In the genomic region with DNA sequence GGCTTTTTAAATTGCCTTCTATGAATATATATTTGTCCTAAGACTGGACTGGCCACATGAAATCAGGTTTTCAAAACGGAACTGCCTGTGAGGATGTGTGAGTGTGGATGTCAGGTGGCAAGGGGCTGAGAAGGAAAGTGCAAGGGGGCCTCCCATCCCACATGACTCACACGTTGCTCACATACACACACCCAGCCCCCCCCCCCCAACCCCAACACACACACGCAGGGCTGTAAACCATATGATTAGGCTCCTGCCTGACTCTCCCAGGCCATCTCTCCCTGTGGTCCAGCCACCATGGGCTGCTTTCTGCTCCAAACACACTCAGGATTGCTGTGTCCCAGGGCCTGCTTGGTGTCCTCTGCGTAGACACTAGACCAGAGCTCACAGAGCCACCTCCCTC, we compare ENCODE assay signal across 8 cellular contexts. TPM values are rescaled to one million over a fixed set of nuclear protein-coding genes. Genes with fewer than 3 reads are reported as not detected.
DNase-seq lines count a peak whose midpoint lies in the region; ATAC-seq and TF ChIP-seq lines count a peak whose summit lies in the region.

No MANE protein-coding gene starts in this region.

- H3K23ac ChIP-seq in mesenchymal stem cell (ENCODE audit: low read length in 2 of 2) = no peak overlapping the region

- in situ Hi-C loops in GM13976 (cut with MboI; ENCODE audit: low sequenced_read_pairs, unreplicated experiment) = no loop called here

- no peak overlapping the region for H4K91ac ChIP-seq in mesenchymal stem cell (ENCODE audit: low read length)

- H3K79me1 ChIP-seq in mesenchymal stem cell (replicated peaks; ENCODE audit: low read length, poor library complexity, severe bottlenecking) = no peaks in the 10 kb centered on the region

- peak overlapping the region; percentile 76 for H3K27ac Mint-ChIP-seq in activated naive CD8-positive, alpha-beta T cell treated with anti-CD3 and anti-CD28 coated beads for 36 hours

- H2AFZ ChIP-seq in mesenchymal stem cell (ENCODE audit: low read depth, low read length) = peak overlapping the region; percentile 86

- peak overlapping the region; percentile 63 for H4K8ac ChIP-seq in mesenchymal stem cell (ENCODE audit: low read length)

- peak overlapping the region; percentile 86 for H3K9ac ChIP-seq in mesenchymal stem cell (ENCODE audit: low read length)

- peak overlapping the region; percentile 65 to 97 for H2BK12ac ChIP-seq in mesenchymal stem cell (ENCODE audit: low read length in 2 of 2)

- H3K4me1 ChIP-seq in mesenchymal stem cell (ENCODE audit: control insufficient read depth, insufficient read depth, low read depth, low read length) = peaks cover 27% of the 10 kb centered on the region
- peaks cover 9 to 14% of the 10 kb centered on the region in 2 donors for H3K4me1 ChIP-seq in thoracic aorta (ENCODE audit: control insufficient read depth in 1 of 2, low read depth in 2 of 2)

- H3K36me3 ChIP-seq in mesenchymal stem cell (ENCODE audit: control insufficient read depth in 1 of 2, insufficient read depth in 2 of 2, low read depth in 1 of 2, low read length in 2 of 2) (no peaks in the 10 kb centered on the region), thoracic aorta (no peaks in the 10 kb centered on the region)

- peak overlapping the region; percentile 27 for H2BK120ac ChIP-seq in mesenchymal stem cell (ENCODE audit: low read depth, low read length)

- H3K27me3 Mint-ChIP-seq in activated naive CD8-positive, alpha-beta T cell treated with anti-CD3 and anti-CD28 coated beads for 36 hours = no peaks in the 10 kb centered on the region

- no peaks in the 10 kb centered on the region for H3K9me3 Mint-ChIP-seq in activated naive CD8-positive, alpha-beta T cell treated with anti-CD3 and anti-CD28 coated beads for 36 hours

- H3K9me3 ChIP-seq in mesenchymal stem cell (ENCODE audit: control insufficient read depth, low read length) = no peaks in the 10 kb centered on the region
- H3K9me3 ChIP-seq in thoracic aorta = no peaks in the 10 kb centered on the region

- H3K4me3 ChIP-seq in mesenchymal stem cell (ENCODE audit: insufficient read depth in 1 of 2, low read depth in 1 of 2, low read length in 2 of 2) (peak overlapping the region in 1 of 2 experiments; percentile 23), thoracic aorta (peak overlapping the region; percentile 38)

- no peak overlapping the region for H2BK5ac ChIP-seq in mesenchymal stem cell (ENCODE audit: low read depth, low read length, poor library complexity, severe bottlenecking)

- DNase-seq in activated naive CD4-positive, alpha-beta T cell treated with Interleukin-2 at 50 U/mL for 16 hours = peak; percentile 31
- DNase-seq in activated naive CD4-positive, alpha-beta T cell (lab: John Stamatoyannopoulos, UW) = no peak
- DNase-seq in NCI-H460 (ENCODE audit: extremely low read depth, low read depth) = peak; percentile 20
- DNase-seq in activated naive CD8-positive, alpha-beta T cell treated with anti-CD3 and anti-CD28 coated beads for 36 hours = peak; percentile 38
- DNase-seq in mesenchymal stem cell = peak; percentile 97
- DNase-seq in thoracic aorta (ENCODE audit: low spot score) = no peak
- no peak for DNase-seq in NCI-H510A (lab: John Stamatoyannopoulos, UW)
- no peak for DNase-seq in GM13976 (ENCODE audit: low spot score)

- H3K27ac ChIP-seq in mesenchymal stem cell (ENCODE audit: low read length, poor library complexity, severe bottlenecking) (peak overlapping the region; percentile 62), thoracic aorta (peak overlapping the region in 1 of 2 donors; percentile 57)

- peak overlapping the region; percentile 3 for H2AK5ac ChIP-seq in mesenchymal stem cell (ENCODE audit: low read length, severe bottlenecking)

- no peaks in the 10 kb centered on the region for H3K36me3 Mint-ChIP-seq in activated naive CD8-positive, alpha-beta T cell treated with anti-CD3 and anti-CD28 coated beads for 36 hours

- no peak overlapping the region for H3K4me3 Mint-ChIP-seq in activated naive CD8-positive, alpha-beta T cell treated with anti-CD3 and anti-CD28 coated beads for 36 hours

- no peaks in the 10 kb centered on the region for H3K27me3 ChIP-seq in mesenchymal stem cell (ENCODE audit: control insufficient read depth in 1 of 2, insufficient read depth in 1 of 2, low read length in 2 of 2)
- H3K27me3 ChIP-seq in thoracic aorta (replicated peaks; ENCODE audit: insufficient read depth) = no peaks in the 10 kb centered on the region

- no peak overlapping the region for H3K14ac ChIP-seq in mesenchymal stem cell (ENCODE audit: low read length in 2 of 2)

- 5% methylated on average over 3 of the region's 4 CpGs for WGBS in mesenchymal stem cell

- H3K4me2 ChIP-seq in mesenchymal stem cell (ENCODE audit: low read length, poor library complexity, severe bottlenecking) = peak overlapping the region; percentile 45

- H2BK15ac ChIP-seq in mesenchymal stem cell (ENCODE audit: low read depth, poor library complexity, severe bottlenecking) = peak overlapping the region; percentile 8

- H3K18ac ChIP-seq in mesenchymal stem cell (ENCODE audit: low read depth in 1 of 2, low read length in 2 of 2) = peak overlapping the region; percentile 40 to 96

- peaks cover 12% of the 10 kb centered on the region for H3K4me1 Mint-ChIP-seq in activated naive CD8-positive, alpha-beta T cell treated with anti-CD3 and anti-CD28 coated beads for 36 hours

- peak; percentile 45 for ATAC-seq in thoracic aorta (ENCODE audit: insufficient number of reproducible peaks, low FRiP score, low read depth)

- no peak for TF ChIP-seq CTCF in thoracic aorta (IDR thresholded peaks at IDR 0.05)
- TF ChIP-seq CTCF in GM13976 (IDR thresholded peaks at IDR 0.05; ENCODE audit: borderline replicate concordance, control extremely low read depth, extremely low read depth, insufficient read depth, missing control alignments) = no peak

- peak overlapping the region in 1 of 2 experiments; percentile 89 for H3K4ac ChIP-seq in mesenchymal stem cell (ENCODE audit: low read depth in 1 of 2, low read length in 2 of 2)

RNA-seq across cellular contexts. Expression of a gene that starts 22.4 kb away (rescaled TPM):
- 69.4 and 83.6 TPM in 2 replicates for total RNA-seq in NCI-H460 (2014; rRNA removed; shearing (Covaris generic))
- polyA plus RNA-seq in NCI-H460 (2014; cell fraction: nucleus; rRNA removed) = 52.7 and 79.0 TPM in 2 replicates
- 10 to 100 TPM; 40.9 to 41.3 TPM for total RNA-seq in activated naive CD8-positive, alpha-beta T cell treated with anti-CD3 and anti-CD28 coated beads for 36 hours
- polyA plus RNA-seq in mesenchymal stem cell (2013, experiment 1 of 2) = 123 TPM
- 127 TPM for polyA plus RNA-seq in mesenchymal stem cell (2013, experiment 2 of 2)
- total RNA-seq in thoracic aorta = 100 to 1,000 TPM; 104 to 111 TPM

Comparison
In these comparisons a context has a peak if more than half of its experiments do, and no peak if none do; other contexts are left out.
1. DNase-seq: peak in activated naive CD4-positive, alpha-beta T cell treated with Interleukin-2 at 50 U/mL for 16 hours (single experiment), NCI-H460 (single experiment), activated naive CD8-positive, alpha-beta T cell treated with anti-CD3 and anti-CD28 coated beads for 36 hours (single experiment) and mesenchymal stem cell (single experiment); none in activated naive CD4-positive, alpha-beta T cell (0 of 4), thoracic aorta (single experiment), NCI-H510A (single experiment) and GM13976 (single experiment).